Comparison of ENCODE assay signal across 8 cellular contexts in the genomic region with DNA sequence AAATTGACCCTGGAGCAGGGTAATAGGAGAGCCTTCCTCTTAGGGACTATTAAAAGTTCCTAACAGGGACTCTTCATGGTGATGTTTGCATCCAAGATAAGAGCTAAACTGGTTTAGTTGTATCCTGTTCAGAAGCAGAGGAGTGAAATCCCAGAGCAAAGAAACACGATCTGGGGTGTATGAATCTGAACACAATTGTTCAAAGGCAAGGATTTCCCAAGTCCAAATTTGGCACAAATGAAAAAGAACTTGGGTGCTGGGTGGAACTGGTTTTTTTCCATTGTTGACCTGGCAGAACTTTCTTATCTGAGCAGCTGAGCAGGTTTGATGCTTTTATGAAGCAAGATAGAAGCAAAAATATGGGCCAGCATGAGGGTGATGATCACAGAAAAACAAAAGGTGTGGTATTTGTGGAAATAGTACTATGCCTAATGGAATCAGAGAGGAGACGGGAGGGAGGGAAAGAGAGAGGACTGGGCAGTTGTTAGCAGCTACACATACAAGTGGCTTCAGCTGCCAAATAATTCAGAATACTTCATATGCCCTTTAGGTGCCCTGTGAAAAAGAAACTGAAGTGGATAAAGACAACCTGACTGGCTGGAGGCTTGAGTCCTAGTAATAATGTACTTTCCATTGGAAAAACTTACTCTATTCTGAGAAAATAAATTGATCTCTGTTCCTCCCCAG.
A peak's percentile ranks its signal among the peaks of the same experiment; 100 is the strongest.
DNase-seq lines count a peak whose midpoint lies in the region; ATAC-seq and TF ChIP-seq lines count a peak whose summit lies in the region.

No MANE protein-coding gene starts in this region.

- peak; percentile 4 for DNase-seq in HS-27A (ENCODE audit: low read depth)
- DNase-seq in cardiac fibroblast (ENCODE audit: low read depth in 2 of 2): peak; percentile 41 to 56
- DNase-seq in SHP77 treated with DMSO at 0.1 percent for 48 hours (lab: John Stamatoyannopoulos, UW): no peak
- DNase-seq in NCI-H524 (lab: John Stamatoyannopoulos, UW): no peak
- no peak for DNase-seq in D341Med (ENCODE audit: low spot score)

- peak; percentile 10 for ATAC-seq in GM19023 (IDR thresholded peaks at IDR 0.05; ENCODE audit: unreplicated experiment)
- no peak for ATAC-seq in HG03097 (IDR thresholded peaks at IDR 0.05; ENCODE audit: low FRiP score, unreplicated experiment)

- H3K9ac ChIP-seq in mucosa of rectum (ENCODE audit: low read depth in 1 of 2, low read length in 2 of 2): peak overlapping the region; percentile 36 to 55

- H3K4me1 ChIP-seq in mucosa of rectum (ENCODE audit: control insufficient read depth in 2 of 2, insufficient read depth in 2 of 2, low read length in 2 of 2): peaks cover 52 to 55% of the 10 kb centered on the region in 2 donors

- no peak overlapping the region for H3K4me3 ChIP-seq in cardiac fibroblast (replicated peaks in 1 of 2; ENCODE audit: low read depth in 2 of 2, low read length in 2 of 2)
- no peak overlapping the region for H3K4me3 ChIP-seq in mucosa of rectum (ENCODE audit: low read length in 2 of 2)

- no peak for TF ChIP-seq CTCF in cardiac fibroblast (IDR thresholded peaks at IDR 0.05; ENCODE audit: low read depth, low read length)

- no peaks in the 10 kb centered on the region for H3K9me3 ChIP-seq in mucosa of rectum (ENCODE audit: control insufficient read depth in 2 of 2, low read length in 2 of 2)

- peak overlapping the region; percentile 89 to 97 for H3K27ac ChIP-seq in mucosa of rectum (ENCODE audit: low read depth in 2 of 2, low read length in 2 of 2)

- H3K36me3 ChIP-seq in mucosa of rectum (ENCODE audit: control insufficient read depth in 2 of 2, insufficient read depth in 2 of 2, low read length in 2 of 2): peaks cover 7 to 9% of the 10 kb centered on the region in 2 donors

- H3K27me3 ChIP-seq in mucosa of rectum (ENCODE audit: control insufficient read depth in 2 of 2, insufficient read depth in 2 of 2, low read length in 2 of 2): no peaks in the 10 kb centered on the region

Comparison
In these comparisons a context has a peak if more than half of its experiments do, and no peak if none do; other contexts are left out.
1. DNase-seq: peak in HS-27A (single experiment) and cardiac fibroblast (2 of 2); none in SHP77 treated with DMSO at 0.1 percent for 48 hours (single experiment), NCI-H524 (0 of 2) and D341Med (single experiment).